ENCODE assay signal across 8 cellular contexts in genomic region chr16:1474047-1474446, GRCh38. TPM values are rescaled to one million over a fixed set of nuclear protein-coding genes. Genes with fewer than 3 reads are reported as not detected.
DNase-seq lines count a peak whose midpoint lies in the region; ATAC-seq, FAIRE-seq and TF ChIP-seq lines count a peak whose summit lies in the region.

No MANE protein-coding gene starts in this region.

- SMC1A ChIA-PET in GM12878 (lab: Charles Lee; ENCODE audit: uncharacterized antibody, unreplicated experiment): no interaction called here

- TF ChIP-seq POLR2A in GM12878 (IDR thresholded peaks at IDR 0.05; ENCODE audit: low read depth, low read length) (no peak), uterus (IDR thresholded peaks at IDR 0.05) (no peak)

- peaks cover 48% of the 10 kb centered on the region for H3K79me2 ChIP-seq in GM12878 (ENCODE audit: control insufficient read depth, insufficient read depth, low read length)

- TF ChIP-seq CTCF in heart right ventricle (IDR thresholded peaks at IDR 0.05) (no peak), GM12878 (IDR thresholded peaks at IDR 0.05 in 2 of 3, conservative IDR thresholded peaks at IDR 0.05 in 1 of 3; ENCODE audit: control insufficient read depth in 2 of 3, extremely low read depth in 1 of 3, insufficient read depth in 1 of 3, low read depth in 3 of 3, low read length in 3 of 3) (no peak), lower lobe of right lung (IDR thresholded peaks at IDR 0.05) (no peak), uterus (IDR thresholded peaks at IDR 0.05) (no peak)

- TF ChIP-seq RAD21 in GM12878 (IDR thresholded peaks at IDR 0.05; ENCODE audit: insufficient read depth, low read depth, low read length): no peak

- FAIRE-seq in GM12878 (lab: Jason Lieb, UNC): no peak

- POLR2A ChIA-PET in GM12878 (lab: Charles Lee): no interaction called here

- WGBS in heart right ventricle, 2 donors: 32 to 35% methylated on average over 15 of the region's 15 CpGs
- WGBS in GM12878 (ENCODE audit: insufficient coverage, insufficient replicate concordance, low lambda C conversion rate, missing lambda C conversion rate): 51% methylated on average over 15 of the region's 15 CpGs

- H3K36me3 ChIP-seq in heart right ventricle (no peaks in the 10 kb centered on the region), GM12878 (ENCODE audit: control insufficient read depth in 2 of 2, insufficient read depth in 2 of 2, low read length in 1 of 2) (no peaks in the 10 kb centered on the region), lower lobe of right lung (no peaks in the 10 kb centered on the region), uterus (no peaks in the 10 kb centered on the region)

- DNase-seq in heart right ventricle: no peak
- no peak for DNase-seq in cardiac septum (ENCODE audit: low spot score)
- no peak for DNase-seq in GM12878 (ENCODE audit: low read depth, low spot score)
- DNase-seq in lower lobe of right lung: no peak
- no peak for DNase-seq in uterus
- no peak for DNase-seq in central memory CD4-positive, alpha-beta T cell
- DNase-seq in NCI-H1092 (lab: John Stamatoyannopoulos, UW): no peak
- DNase-seq in NCI-H524 treated with DMSO at 0.1 percent for 48 hours (lab: John Stamatoyannopoulos, UW): no peak

- in situ Hi-C loops in GM12878 (cut with MboI): no loop called here

- H3K4me2 ChIP-seq in GM12878 (ENCODE audit: control insufficient read depth, insufficient read depth): peak overlapping the region; percentile 96

- H3K4me3 ChIP-seq in heart right ventricle (peak overlapping the region; percentile 61 to 99 (median 90)), GM12878 (peak overlapping the region; percentile 93), lower lobe of right lung (peak overlapping the region; percentile 90), uterus (peak overlapping the region; percentile 59 to 84)

- no peak for ATAC-seq in heart right ventricle
- ATAC-seq in GM12878: no peak
- ATAC-seq in lower lobe of right lung: no peak

- RAD21 ChIA-PET in GM12878 (lab: Charles Lee; ENCODE audit: unreplicated experiment): no interaction called here

- TSS peak; percentile 51 for BruUV-seq in GM12878 (replicated peaks; lab: Mats Ljungman, UMichigan)

- H3K9me3 ChIP-seq in heart right ventricle (peaks cover 0 to 3% (median 0%) of the 10 kb centered on the region in 11 donors), GM12878 (replicated peaks; ENCODE audit: control insufficient read depth, insufficient read depth, low read length) (no peaks in the 10 kb centered on the region), lower lobe of right lung (no peaks in the 10 kb centered on the region), uterus (no peaks in the 10 kb centered on the region)

- H4K20me1 ChIP-seq in GM12878 (ENCODE audit: control insufficient read depth, insufficient read depth): no peaks in the 10 kb centered on the region

- TF ChIP-seq EP300 in GM12878 (IDR thresholded peaks at IDR 0.05; ENCODE audit: borderline replicate concordance in 1 of 2, control insufficient read depth in 1 of 2, low read depth in 2 of 2, low read length in 2 of 2): no peak

- H2AFZ ChIP-seq in GM12878 (ENCODE audit: control insufficient read depth, low read depth, low read length): no peak overlapping the region

- peak overlapping the region; percentile 85 for H3K9ac ChIP-seq in GM12878 (ENCODE audit: control insufficient read depth, insufficient read depth, low read length)

- CTCF ChIA-PET in GM12878 (lab: Yijun Ruan, JAX): no interaction called here

- intact Hi-C loops in heart right ventricle (cut with DNase I): loop anchor here in 3 of 10 donors (5.0 to 10.0 kb wide), 3 partner anchors 47 to 59 kb away; partner anchors contain the start of genes UNKL (in 1 of the 3) and UQCC4 (in 1 of the 3)
- intact Hi-C loops in cardiac septum (cut with DNase I): no loop called here
- intact Hi-C loops in GM12878 (cut with micrococcal nuclease; ENCODE audit: unreplicated experiment): loop anchor here (5.0 kb wide), 1 partner anchor 52 kb away; the partner anchor contains the start of gene UQCC4
- intact Hi-C loops in lower lobe of right lung (cut with DNase I): no loop called here
- intact Hi-C loops in uterus (cut with DNase I; ENCODE audit: low total_unique reads): no loop called here

- no peaks in the 10 kb centered on the region for H3K27me3 ChIP-seq in heart right ventricle
- no peaks in the 10 kb centered on the region for H3K27me3 ChIP-seq in GM12878 (replicated peaks in 1 of 2; ENCODE audit: control insufficient read depth in 2 of 2, insufficient read depth in 2 of 2, low read length in 1 of 2)
- H3K27me3 ChIP-seq in lower lobe of right lung (ENCODE audit: low read depth): no peaks in the 10 kb centered on the region
- H3K27me3 ChIP-seq in uterus: no peaks in the 10 kb centered on the region

- H3K27ac ChIP-seq in heart right ventricle: peak overlapping the region in 8 of 10 donors; percentile 89 to 99 (median 96)
- H3K27ac ChIP-seq in GM12878 (ENCODE audit: control insufficient read depth, insufficient read depth): peak overlapping the region; percentile 96
- H3K27ac ChIP-seq in lower lobe of right lung: peak overlapping the region; percentile 97
- peak overlapping the region; percentile 80 to 89 for H3K27ac ChIP-seq in uterus

- H3K4me1 ChIP-seq in heart right ventricle (peaks cover 5 to 60% (median 24%) of the 10 kb centered on the region in 9 donors), GM12878 (ENCODE audit: control insufficient read depth, insufficient read depth, low read length) (peaks cover 20% of the 10 kb centered on the region), lower lobe of right lung (peaks cover 42% of the 10 kb centered on the region), uterus (no peaks in the 10 kb centered on the region)

RNA-seq across cellular contexts. Expression of gene CLCN7, which starts 0.8 kb away (rescaled TPM):
- 10 to 100 TPM; 29.9 to 60.1 (median 35.1) TPM for total RNA-seq in heart right ventricle
- 10 to 100 TPM; 29.5 to 60.6 TPM for polyA plus RNA-seq in heart right ventricle
- 39.8 TPM for total RNA-seq in cardiac septum
- 111 TPM in 2 replicates for total RNA-seq in GM12878 (2013; cell fraction: nucleolus; rRNA removed)
- 21.3 and 27.1 TPM in 2 replicates for total RNA-seq in GM12878 (2014; rRNA removed)
- 7.7 and 7.8 TPM in 2 replicates for total RNA-seq in GM12878 (2014; rRNA removed; fragmentation: Illumina TruSeq; extraction: Trizol)
- 56.3 and 62.5 TPM in 2 replicates for total RNA-seq in GM12878 (2021)
- polyA plus RNA-seq in GM12878 (2011; ENCODE audit: low read depth): 18.9 TPM
- 5.0 and 12.8 TPM in 2 replicates for polyA plus RNA-seq in GM12878 (2011; rRNA removed)
- polyA plus RNA-seq in GM12878 (2011; cell fraction: cytosol; rRNA removed): 12.9 and 20.6 TPM in 2 replicates
- polyA plus RNA-seq in GM12878 (2011; cell fraction: nucleus; rRNA removed): 292 and 389 TPM in 2 replicates
- 50.7 and 52.0 TPM in 2 replicates for polyA plus RNA-seq in GM12878 (2012)
- polyA plus RNA-seq in GM12878 (2014; fragmentation: Illumina TruSeq; extraction: Trizol): 2.7 and 11.6 TPM in 2 replicates
- polyA plus RNA-seq in GM12878 (2014; fragmentation: Nextera tagmentation; extraction: Ambion mirVana): under 1 TPM; 0.04 to 0.18 TPM
- polyA plus RNA-seq in GM12878 (2014; rRNA removed): 61.6 and 64.5 TPM in 2 replicates
- 10 to 100 TPM; 36.7 to 38.0 TPM for polyA plus RNA-seq in GM12878 (2016; fragmentation: Nextera tagmentation; extraction: Ambion mirVana)
- 17.0 and 18.1 TPM in 2 replicates for polyA minus RNA-seq in GM12878 (2011; rRNA and poly(A)+ RNA removed)
- polyA minus RNA-seq in GM12878 (2011; cell fraction: cytosol; rRNA and poly(A)+ RNA removed): 5.7 and 7.2 TPM in 2 replicates
- polyA minus RNA-seq in GM12878 (2011; cell fraction: nucleus; rRNA and poly(A)+ RNA removed): 47.1 and 65.3 TPM in 2 replicates
- 146 TPM for total RNA-seq in lower lobe of right lung
- 100 to 1,000 TPM in 1 of 4 donors, 10 to 100 TPM in 3; 21.5 to 145 (median 57.2) TPM for total RNA-seq in uterus

RNA-seq across cellular contexts. Expression of gene PTX4, which starts 14.7 kb away (rescaled TPM):
- total RNA-seq in heart right ventricle (not detected), cardiac septum (not detected), GM12878 (2014; rRNA removed) (not detected in 2 replicates), GM12878 (2014; rRNA removed; fragmentation: Illumina TruSeq; extraction: Trizol) (not detected in 2 replicates), GM12878 (2021) (not detected in 2 replicates), lower lobe of right lung (not detected), uterus (under 1 TPM in 2 of 4 donors, not detected in 2; 0.28 to 0.52 TPM)
- polyA plus RNA-seq in heart right ventricle (not detected), GM12878 (2011; rRNA removed) (not detected in 2 replicates), GM12878 (2014; fragmentation: Illumina TruSeq; extraction: Trizol) (not detected in 2 replicates), GM12878 (2014; fragmentation: Nextera tagmentation; extraction: Ambion mirVana) (not detected), GM12878 (2014; rRNA removed) (0.20 TPM in 1 of 2 replicates, not detected in the other), GM12878 (2016; fragmentation: Nextera tagmentation; extraction: Ambion mirVana) (not detected)
- not detected in 2 replicates for total RNA-seq in GM12878 (2013; cell fraction: nucleolus; rRNA removed)
- not detected for polyA plus RNA-seq in GM12878 (2011; ENCODE audit: low read depth)
- polyA plus RNA-seq in GM12878 (2011; cell fraction: cytosol; rRNA removed): not detected in 2 replicates
- not detected in 2 replicates for polyA plus RNA-seq in GM12878 (2011; cell fraction: nucleus; rRNA removed)
- polyA plus RNA-seq in GM12878 (2012): not detected in 2 replicates
- polyA minus RNA-seq in GM12878 (2011; rRNA and poly(A)+ RNA removed): not detected in 2 replicates
- polyA minus RNA-seq in GM12878 (2011; cell fraction: cytosol; rRNA and poly(A)+ RNA removed): not detected in 2 replicates
- not detected in 2 replicates for polyA minus RNA-seq in GM12878 (2011; cell fraction: nucleus; rRNA and poly(A)+ RNA removed)

RNA-seq across cellular contexts. Expression of gene TELO2, which starts 19.1 kb away (rescaled TPM):
- 10 to 100 TPM; 14.5 to 22.0 (median 19.7) TPM for total RNA-seq in heart right ventricle
- polyA plus RNA-seq in heart right ventricle: 10 to 100 TPM; 27.4 to 50.5 TPM
- total RNA-seq in cardiac septum: 17.7 TPM
- 39.3 and 46.2 TPM in 2 replicates for total RNA-seq in GM12878 (2013; cell fraction: nucleolus; rRNA removed)
- 21.5 and 25.2 TPM in 2 replicates for total RNA-seq in GM12878 (2014; rRNA removed)
- 7.1 and 8.2 TPM in 2 replicates for total RNA-seq in GM12878 (2014; rRNA removed; fragmentation: Illumina TruSeq; extraction: Trizol)
- 60.0 and 72.8 TPM in 2 replicates for total RNA-seq in GM12878 (2021)
- 7.7 TPM for polyA plus RNA-seq in GM12878 (2011; ENCODE audit: low read depth)
- 5.2 and 11.9 TPM in 2 replicates for polyA plus RNA-seq in GM12878 (2011; rRNA removed)
- polyA plus RNA-seq in GM12878 (2011; cell fraction: cytosol; rRNA removed): 18.2 and 37.3 TPM in 2 replicates
- polyA plus RNA-seq in GM12878 (2011; cell fraction: nucleus; rRNA removed): 386 and 553 TPM in 2 replicates
- polyA plus RNA-seq in GM12878 (2012): 28.0 and 32.9 TPM in 2 replicates
- 0.68 and 5.0 TPM in 2 replicates for polyA plus RNA-seq in GM12878 (2014; fragmentation: Illumina TruSeq; extraction: Trizol)
- polyA plus RNA-seq in GM12878 (2014; fragmentation: Nextera tagmentation; extraction: Ambion mirVana): 1 to 10 TPM in 1 of 2 experiments, under 1 TPM in 1; 0.55 to 2.4 TPM
- 56.4 and 83.7 TPM in 2 replicates for polyA plus RNA-seq in GM12878 (2014; rRNA removed)
- polyA plus RNA-seq in GM12878 (2016; fragmentation: Nextera tagmentation; extraction: Ambion mirVana): 10 to 100 TPM; 57.8 to 69.1 TPM
- polyA minus RNA-seq in GM12878 (2011; rRNA and poly(A)+ RNA removed): 3.3 and 9.1 TPM in 2 replicates
- 7.0 and 7.6 TPM in 2 replicates for polyA minus RNA-seq in GM12878 (2011; cell fraction: cytosol; rRNA and poly(A)+ RNA removed)
- polyA minus RNA-seq in GM12878 (2011; cell fraction: nucleus; rRNA and poly(A)+ RNA removed): 24.1 and 45.8 TPM in 2 replicates
- total RNA-seq in lower lobe of right lung: 27.5 TPM
- total RNA-seq in uterus: 10 to 100 TPM in 3 of 4 donors, 1 to 10 TPM in 1; 4.9 to 59.1 (median 39.0) TPM

RNA-seq across cellular contexts. Expression of gene CCDC154, which starts 29.7 kb away (rescaled TPM):
- total RNA-seq in heart right ventricle (1 to 10 TPM in 4 of 10 donors, under 1 TPM in 6; 0.17 to 2.7 (median 0.75) TPM), cardiac septum (0.94 TPM), GM12878 (2014; rRNA removed) (0.06 and 0.11 TPM in 2 replicates), GM12878 (2014; rRNA removed; fragmentation: Illumina TruSeq; extraction: Trizol) (not detected in 2 replicates), GM12878 (2021) (0.21 and 0.26 TPM in 2 replicates), lower lobe of right lung (3.1 TPM), uterus (1 to 10 TPM in 1 of 4 donors, under 1 TPM in 2, not detected in 1; 0.48 to 5.3 (median 0.51) TPM)
- polyA plus RNA-seq in heart right ventricle (1 to 10 TPM in 1 of 2 donors, under 1 TPM in 1; 0.49 to 5.9 TPM), GM12878 (2011; rRNA removed) (not detected in 2 replicates), GM12878 (2014; fragmentation: Illumina TruSeq; extraction: Trizol) (not detected in 2 replicates), GM12878 (2014; fragmentation: Nextera tagmentation; extraction: Ambion mirVana) (not detected), GM12878 (2014; rRNA removed) (0.33 TPM in 1 of 2 replicates, not detected in the other), GM12878 (2016; fragmentation: Nextera tagmentation; extraction: Ambion mirVana) (under 1 TPM in 1 of 2 experiments, not detected in 1; 0.25 TPM)
- total RNA-seq in GM12878 (2013; cell fraction: nucleolus; rRNA removed): 0.42 and 0.46 TPM in 2 replicates
- not detected for polyA plus RNA-seq in GM12878 (2011; ENCODE audit: low read depth)
- not detected in 2 replicates for polyA plus RNA-seq in GM12878 (2011; cell fraction: cytosol; rRNA removed)
- polyA plus RNA-seq in GM12878 (2011; cell fraction: nucleus; rRNA removed): 0.19 and 0.37 TPM in 2 replicates
- polyA plus RNA-seq in GM12878 (2012): 0.08 and 0.37 TPM in 2 replicates
- polyA minus RNA-seq in GM12878 (2011; rRNA and poly(A)+ RNA removed): not detected in 2 replicates
- not detected in 2 replicates for polyA minus RNA-seq in GM12878 (2011; cell fraction: cytosol; rRNA and poly(A)+ RNA removed)
- not detected in 2 replicates for polyA minus RNA-seq in GM12878 (2011; cell fraction: nucleus; rRNA and poly(A)+ RNA removed)

RNA-seq across cellular contexts. Expression of gene PERCC1, which starts 43.2 kb away (rescaled TPM):
- under 1 TPM in 4 of 10 donors, not detected in 6; 0.32 to 0.61 (median 0.47) TPM for total RNA-seq in heart right ventricle
- polyA plus RNA-seq in heart right ventricle: under 1 TPM; 0.04 to 0.59 TPM
- not detected for total RNA-seq in cardiac septum
- not detected in 2 replicates for total RNA-seq in GM12878 (2013; cell fraction: nucleolus; rRNA removed)
- total RNA-seq in GM12878 (2014; rRNA removed): not detected in 2 replicates
- total RNA-seq in GM12878 (2014; rRNA removed; fragmentation: Illumina TruSeq; extraction: Trizol): not detected in 2 replicates
- not detected in 2 replicates for total RNA-seq in GM12878 (2021)
- not detected for polyA plus RNA-seq in GM12878 (2011; ENCODE audit: low read depth)
- not detected in 2 replicates for polyA plus RNA-seq in GM12878 (2011; rRNA removed)
- polyA plus RNA-seq in GM12878 (2011; cell fraction: cytosol; rRNA removed): not detected in 2 replicates
- polyA plus RNA-seq in GM12878 (2011; cell fraction: nucleus; rRNA removed): not detected in 2 replicates
- not detected in 2 replicates for polyA plus RNA-seq in GM12878 (2012)
- polyA plus RNA-seq in GM12878 (2014; fragmentation: Illumina TruSeq; extraction: Trizol): not detected in 2 replicates
- polyA plus RNA-seq in GM12878 (2014; fragmentation: Nextera tagmentation; extraction: Ambion mirVana): not detected
- not detected in 2 replicates for polyA plus RNA-seq in GM12878 (2014; rRNA removed)
- not detected for polyA plus RNA-seq in GM12878 (2016; fragmentation: Nextera tagmentation; extraction: Ambion mirVana)
- polyA minus RNA-seq in GM12878 (2011; rRNA and poly(A)+ RNA removed): not detected in 2 replicates
- not detected in 2 replicates for polyA minus RNA-seq in GM12878 (2011; cell fraction: cytosol; rRNA and poly(A)+ RNA removed)
- not detected in 2 replicates for polyA minus RNA-seq in GM12878 (2011; cell fraction: nucleus; rRNA and poly(A)+ RNA removed)
- total RNA-seq in lower lobe of right lung: not detected
- total RNA-seq in uterus: not detected
